In the genomic region with DNA sequence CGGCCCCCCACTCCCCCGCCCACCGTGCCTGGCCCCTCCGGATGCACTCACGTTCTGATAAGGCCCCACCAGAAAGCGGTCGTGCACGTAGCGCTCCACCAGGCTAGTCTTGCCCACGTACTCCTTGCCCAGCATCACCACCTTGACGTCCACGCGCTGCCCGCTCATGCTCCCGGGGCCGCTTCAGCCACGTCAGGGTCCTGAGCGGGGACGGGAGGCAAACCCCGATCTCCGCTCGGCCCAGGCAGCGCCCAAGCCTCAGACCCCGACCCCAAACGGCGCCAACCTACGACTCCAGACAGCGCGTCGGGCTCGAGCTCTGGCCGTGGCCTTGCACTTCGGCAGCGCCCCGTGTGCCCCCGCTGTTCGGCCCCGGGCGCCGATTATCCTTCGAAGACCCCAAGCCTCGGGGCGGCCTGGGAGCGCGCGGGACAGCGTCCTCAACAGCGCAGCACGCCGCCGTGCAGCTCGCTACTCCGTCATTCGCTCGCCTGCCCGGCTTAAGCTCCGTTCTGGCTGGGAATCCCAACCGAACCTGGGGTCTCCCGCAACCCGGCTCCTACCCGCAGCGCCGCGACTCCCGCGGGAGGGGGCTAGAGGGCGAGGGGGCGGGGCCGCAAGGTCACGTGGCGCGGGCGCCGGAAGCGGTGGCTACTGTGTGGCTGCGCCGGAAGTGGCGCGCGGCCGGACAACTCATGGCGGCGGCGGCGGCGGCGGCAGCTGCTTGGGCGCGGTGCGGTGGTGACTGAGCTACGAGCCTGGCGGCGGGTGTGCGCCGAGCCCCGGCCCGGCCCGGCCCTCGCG, we compare ENCODE assay signal across 8 cellular contexts. TPM values are rescaled to one million over a fixed set of nuclear protein-coding genes. Genes with fewer than 3 reads are reported as not detected.
A peak's percentile ranks its signal among the peaks of the same experiment; 100 is the strongest.
DNase-seq lines count a peak whose midpoint lies in the region; ATAC-seq, FAIRE-seq and TF ChIP-seq lines count a peak whose summit lies in the region.

A gene with protein sequence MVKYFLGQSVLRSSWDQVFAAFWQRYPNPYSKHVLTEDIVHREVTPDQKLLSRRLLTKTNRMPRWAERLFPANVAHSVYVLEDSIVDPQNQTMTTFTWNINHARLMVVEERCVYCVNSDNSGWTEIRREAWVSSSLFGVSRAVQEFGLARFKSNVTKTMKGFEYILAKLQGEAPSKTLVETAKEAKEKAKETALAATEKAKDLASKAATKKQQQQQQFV (plus strand): TSS at position 679 of the 804 bp plus-strand sequence. CDS start 187 bp downstream, outside the sequence.
A gene (minus strand): TSS at position 599 of the 804 bp plus-strand sequence. CDS start 431 bp downstream, at position 168.

- H3K9ac ChIP-seq in kidney (ENCODE audit: low read length in 2 of 2): peak within 1 kb of the TSS; percentile 63 to 71

- H3K36me3 ChIP-seq in kidney (ENCODE audit: control insufficient read depth in 1 of 2, insufficient read depth in 2 of 2, low read length in 2 of 2): peaks cover 13 to 27% of the 10 kb centered on the region in 2 donors

- peaks cover 36% of the 10 kb centered on the region for H3K36me3 Mint-ChIP-seq in central memory CD8-positive, alpha-beta T cell (ENCODE audit: insufficient read depth)

- peaks cover 4 to 29% of the 10 kb centered on the region in 2 donors for H3K4me1 ChIP-seq in kidney (ENCODE audit: control insufficient read depth in 1 of 2, insufficient read depth in 1 of 2, low read depth in 1 of 2, low read length in 2 of 2)

- no peaks in the 10 kb centered on the region for H3K27me3 Mint-ChIP-seq in central memory CD8-positive, alpha-beta T cell

- FAIRE-seq in kidney (lab: Jason Lieb, UNC): no peak

- peak within 1 kb of the TSS; percentile 76 to 80 for H3K27ac ChIP-seq in kidney (ENCODE audit: low read depth in 2 of 2, low read length in 2 of 2)

- DNase-seq in A172 (ENCODE audit: low spot score): peak; percentile 75
- DNase-seq in NCI-H345 (lab: John Stamatoyannopoulos, UW): peak; percentile 92
- peak; percentile 80 for DNase-seq in central memory CD8-positive, alpha-beta T cell (ENCODE audit: low spot score in 2 of 2)
- DNase-seq in kidney: peak; percentile 96
- DNase-seq in stimulated activated CD4-positive, alpha-beta T cell treated with anti-CD3 and anti-CD28 coated beads, Interleukin-15, amount 100 ng/mL, for 24 hours: peak; percentile 93

- intact Hi-C loops in kidney (cut with DNase I): no loop called here

- TF ChIP-seq CTCF in kidney (IDR thresholded peaks at IDR 0.05; ENCODE audit: borderline replicate concordance, extremely low read depth, insufficient read depth): peak; percentile 36

- ATAC-seq in GM18511 (IDR thresholded peaks at IDR 0.05; ENCODE audit: unreplicated experiment) (peak; percentile 53), HG03045 (IDR thresholded peaks at IDR 0.05; ENCODE audit: unreplicated experiment) (peak; percentile 54)
- peak; percentile 76 to 84 for ATAC-seq in activated CD4-positive, CD25-positive, alpha-beta regulatory T cell treated with anti-CD3 and anti-CD28 coated beads, Interleukin-2, amount 50 U/mL, for 24 hours
- peak; percentile 70 for ATAC-seq in central memory CD8-positive, alpha-beta T cell (replicated peaks; ENCODE audit: extremely low read depth, poor library complexity, severe bottlenecking)

- peak within 1 kb of the TSS; percentile 85 for H3K27ac Mint-ChIP-seq in central memory CD8-positive, alpha-beta T cell (ENCODE audit: low read depth)

- H3K4me1 Mint-ChIP-seq in central memory CD8-positive, alpha-beta T cell: peaks cover 75% of the 10 kb centered on the region

- H3K9me3 Mint-ChIP-seq in central memory CD8-positive, alpha-beta T cell: no peaks in the 10 kb centered on the region

- no peaks in the 10 kb centered on the region for H3K9me3 ChIP-seq in kidney (ENCODE audit: control insufficient read depth in 1 of 2, low read length in 2 of 2)

- H3K4me3 ChIP-seq in kidney (ENCODE audit: low read length in 2 of 2): peak within 1 kb of the TSS; percentile 80 to 84

- H3K4me3 Mint-ChIP-seq in central memory CD8-positive, alpha-beta T cell: peak within 1 kb of the TSS; percentile 87

RNA-seq across cellular contexts. Expression of the first gene that starts in this region (rescaled TPM):
- 376 and 403 TPM in 2 replicates for total RNA-seq in A172 (2014; rRNA removed; shearing (Covaris generic))
- total RNA-seq in kidney: 90.8 TPM
- 351 TPM for polyA plus RNA-seq in kidney (ENCODE audit: insufficient read depth, low read depth, low replicate concordance)

RNA-seq across cellular contexts. Expression of the second gene that starts in this region (rescaled TPM):
- total RNA-seq in A172 (2014; rRNA removed; shearing (Covaris generic)): 15.3 and 23.1 TPM in 2 replicates
- 25.0 TPM for total RNA-seq in kidney
- polyA plus RNA-seq in kidney (ENCODE audit: insufficient read depth, low read depth, low replicate concordance): 77.6 TPM

Comparison
In these comparisons a context has a peak if more than half of its experiments do, and no peak if none do; other contexts are left out.
1. Peak in every context shown above with its lines: DNase-seq, ATAC-seq, H3K4me3 ChIP-seq and H3K27ac ChIP-seq.